Comparison of ENCODE assay signal across 2 cellular contexts in genomic region chr2:168793596-168793995, GRCh38.
TF ChIP-seq lines count a peak whose summit lies in the region.

No MANE protein-coding gene starts in this region.

TF ChIP-seq in WTC11, 78 proteins besides CTCF, POLR2A, EP300 and RAD21:
- TF ChIP-seq CREB1 (CRISPR knock-in tag; IDR thresholded peaks at IDR 0.05), result no peak
- TF ChIP-seq, protein P1, sequence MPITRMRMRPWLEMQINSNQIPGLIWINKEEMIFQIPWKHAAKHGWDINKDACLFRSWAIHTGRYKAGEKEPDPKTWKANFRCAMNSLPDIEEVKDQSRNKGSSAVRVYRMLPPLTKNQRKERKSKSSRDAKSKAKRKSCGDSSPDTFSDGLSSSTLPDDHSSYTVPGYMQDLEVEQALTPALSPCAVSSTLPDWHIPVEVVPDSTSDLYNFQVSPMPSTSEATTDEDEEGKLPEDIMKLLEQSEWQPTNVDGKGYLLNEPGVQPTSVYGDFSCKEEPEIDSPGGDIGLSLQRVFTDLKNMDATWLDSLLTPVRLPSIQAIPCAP (CRISPR knock-in tag; IDR thresholded peaks at IDR 0.05), result no peak
- TF ChIP-seq, protein P2, sequence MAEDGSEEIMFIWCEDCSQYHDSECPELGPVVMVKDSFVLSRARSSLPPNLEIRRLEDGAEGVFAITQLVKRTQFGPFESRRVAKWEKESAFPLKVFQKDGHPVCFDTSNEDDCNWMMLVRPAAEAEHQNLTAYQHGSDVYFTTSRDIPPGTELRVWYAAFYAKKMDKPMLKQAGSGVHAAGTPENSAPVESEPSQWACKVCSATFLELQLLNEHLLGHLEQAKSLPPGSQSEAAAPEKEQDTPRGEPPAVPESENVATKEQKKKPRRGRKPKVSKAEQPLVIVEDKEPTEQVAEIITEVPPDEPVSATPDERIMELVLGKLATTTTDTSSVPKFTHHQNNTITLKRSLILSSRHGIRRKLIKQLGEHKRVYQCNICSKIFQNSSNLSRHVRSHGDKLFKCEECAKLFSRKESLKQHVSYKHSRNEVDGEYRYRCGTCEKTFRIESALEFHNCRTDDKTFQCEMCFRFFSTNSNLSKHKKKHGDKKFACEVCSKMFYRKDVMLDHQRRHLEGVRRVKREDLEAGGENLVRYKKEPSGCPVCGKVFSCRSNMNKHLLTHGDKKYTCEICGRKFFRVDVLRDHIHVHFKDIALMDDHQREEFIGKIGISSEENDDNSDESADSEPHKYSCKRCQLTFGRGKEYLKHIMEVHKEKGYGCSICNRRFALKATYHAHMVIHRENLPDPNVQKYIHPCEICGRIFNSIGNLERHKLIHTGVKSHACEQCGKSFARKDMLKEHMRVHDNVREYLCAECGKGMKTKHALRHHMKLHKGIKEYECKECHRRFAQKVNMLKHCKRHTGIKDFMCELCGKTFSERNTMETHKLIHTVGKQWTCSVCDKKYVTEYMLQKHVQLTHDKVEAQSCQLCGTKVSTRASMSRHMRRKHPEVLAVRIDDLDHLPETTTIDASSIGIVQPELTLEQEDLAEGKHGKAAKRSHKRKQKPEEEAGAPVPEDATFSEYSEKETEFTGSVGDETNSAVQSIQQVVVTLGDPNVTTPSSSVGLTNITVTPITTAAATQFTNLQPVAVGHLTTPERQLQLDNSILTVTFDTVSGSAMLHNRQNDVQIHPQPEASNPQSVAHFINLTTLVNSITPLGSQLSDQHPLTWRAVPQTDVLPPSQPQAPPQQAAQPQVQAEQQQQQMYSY (CRISPR knock-in tag; IDR thresholded peaks at IDR 0.05), result peak; percentile 85
TF ChIP-seq in WTC11: peak in this region for 1.

TF ChIP-seq in H1, 55 proteins besides CTCF, POLR2A, EP300 and RAD21:
- TF ChIP-seq TAF1 (IDR thresholded peaks at IDR 0.05; ENCODE audit: low read depth, low read length) (no peak), SP1 (IDR thresholded peaks at IDR 0.05; ENCODE audit: low read depth, low read length) (peak; percentile 44; the same call in 1 of the 2 replicates), SP4 (IDR thresholded peaks at IDR 0.05; ENCODE audit: low read length) (no peak)
TF ChIP-seq in H1: peak in this region for 1.
